Comparison of ENCODE assay signal across 8 cellular contexts in the genomic region with DNA sequence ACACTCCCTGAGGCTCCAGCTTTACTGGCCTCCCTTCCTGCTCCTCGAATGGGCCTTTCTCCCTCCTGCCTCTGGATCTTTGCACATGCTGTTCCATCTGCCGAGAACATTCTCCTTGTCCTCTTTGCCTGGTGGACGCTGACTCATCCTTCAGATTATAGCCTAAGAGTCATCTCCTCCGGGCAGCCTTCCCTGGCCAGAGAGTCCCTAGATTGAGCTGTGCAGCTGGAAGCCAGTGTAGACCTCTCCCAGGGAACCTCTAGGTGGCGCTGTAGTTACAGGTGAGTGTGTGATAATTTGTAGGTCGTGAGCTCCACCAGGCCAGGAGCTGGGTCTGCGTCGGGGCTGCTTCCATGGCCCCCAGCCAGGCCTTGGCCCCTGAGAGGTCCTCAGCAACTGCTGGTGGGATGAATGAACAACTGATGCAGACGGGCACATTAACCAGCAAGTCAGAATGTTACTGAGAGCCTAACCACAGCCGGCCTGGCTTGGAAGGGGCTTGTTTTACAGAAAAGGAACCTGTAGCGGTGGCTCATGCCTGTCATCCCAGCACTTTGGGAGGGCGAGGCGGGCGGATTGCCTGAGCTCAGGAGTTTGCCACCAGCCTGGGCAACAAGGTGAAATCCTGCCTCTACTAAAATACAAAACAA. TPM values are rescaled to one million over a fixed set of nuclear protein-coding genes. Genes with fewer than 3 reads are reported as not detected.
A peak's percentile ranks its signal among the peaks of the same experiment; 100 is the strongest.
DNase-seq lines count a peak whose midpoint lies in the region; ATAC-seq and TF ChIP-seq lines count a peak whose summit lies in the region.

No MANE protein-coding gene starts in this region.

- no peak overlapping the region for H3K4me2 ChIP-seq in KMS-11

- H2AFZ ChIP-seq in KMS-11 (ENCODE audit: low read depth): no peak overlapping the region

- no peaks in the 10 kb centered on the region for H4K20me1 ChIP-seq in KMS-11 (ENCODE audit: insufficient read depth)

- H3K4me3 ChIP-seq in KMS-11 (IDR thresholded peaks at IDR 0.05; ENCODE audit: insufficient read depth, low read depth, low read length) (no peak overlapping the region), heart right ventricle (no peak overlapping the region)

- WGBS in heart right ventricle, 2 donors: 41 to 45% methylated on average over 14 of the region's 14 CpGs

- peak; percentile 68 for TF ChIP-seq CTCF in KMS-11 (conservative IDR thresholded peaks at IDR 0.05; ENCODE audit: low read depth, low read length)
- TF ChIP-seq CTCF in heart right ventricle (IDR thresholded peaks at IDR 0.05): peak in 7 of 9 donors; percentile 24 to 48 (median 41)

- ATAC-seq in heart right ventricle (peak in 1 of 8 donors; percentile 29), HG03378 (IDR thresholded peaks at IDR 0.05; ENCODE audit: unreplicated experiment) (no peak), GM19023 (IDR thresholded peaks at IDR 0.05; ENCODE audit: unreplicated experiment) (no peak)

- H3K4me1 ChIP-seq in KMS-11 (ENCODE audit: low read depth, poor library complexity, severe bottlenecking): peaks cover 5% of the 10 kb centered on the region
- H3K4me1 ChIP-seq in heart right ventricle: no peaks in the 10 kb centered on the region

- no peaks in the 10 kb centered on the region for H3K79me2 ChIP-seq in KMS-11 (ENCODE audit: insufficient read depth, low read depth)

- intact Hi-C loops in heart right ventricle (cut with DNase I): loop anchor here in 2 of 10 donors (10.0 kb wide), 2 partner anchors 488 to 498 kb away; no protein-coding TSS in a partner anchor

- peaks cover 2% of the 10 kb centered on the region; the same call in 1 of the 2 replicates for H3K27me3 ChIP-seq in KMS-11 (ENCODE audit: insufficient read depth, low read depth)
- peaks cover 0 to 54% (median 19%) of the 10 kb centered on the region in 7 donors for H3K27me3 ChIP-seq in heart right ventricle

- H3K27ac ChIP-seq in KMS-11: no peak overlapping the region
- H3K27ac ChIP-seq in heart right ventricle: no peak overlapping the region

- peak; percentile 86 for DNase-seq in EL
- DNase-seq in RPMI7951 (ENCODE audit: low read depth): peak; percentile 73
- peak; percentile 37 for DNase-seq in activated naive CD4-positive, alpha-beta T cell treated with Interleukin-2 at 50 U/mL for 16 hours
- DNase-seq in heart right ventricle: no peak
- peak; percentile 12 for DNase-seq in stimulated activated CD4-positive, alpha-beta T cell treated with anti-CD3 and anti-CD28 coated beads, Interleukin-12 subunit alpha, Interleukin-12 subunit beta, amount 100 ng/mL, for 4 hours

- H3K9ac ChIP-seq in KMS-11: no peak overlapping the region

- no peaks in the 10 kb centered on the region for H3K36me3 ChIP-seq in KMS-11 (ENCODE audit: insufficient read depth)
- H3K36me3 ChIP-seq in heart right ventricle: no peaks in the 10 kb centered on the region

- no peaks in the 10 kb centered on the region for H3K9me3 ChIP-seq in heart right ventricle

RNA-seq across cellular contexts. Expression of a gene that starts 8.7 kb away (rescaled TPM):
- not detected in 2 replicates for total RNA-seq in RPMI7951 (2014; rRNA removed; shearing (Covaris generic))
- not detected for total RNA-seq in heart right ventricle
- polyA plus RNA-seq in heart right ventricle: not detected

RNA-seq across cellular contexts. Expression of a gene that starts 20.8 kb away (rescaled TPM):
- not detected in 2 replicates for total RNA-seq in RPMI7951 (2014; rRNA removed; shearing (Covaris generic))
- 1 to 10 TPM in 1 of 10 donors, under 1 TPM in 7, not detected in 2; 0.19 to 1.2 (median 0.32) TPM for total RNA-seq in heart right ventricle
- under 1 TPM; 0.25 to 0.29 TPM for polyA plus RNA-seq in heart right ventricle

RNA-seq across cellular contexts. Expression of a gene that starts 40.5 kb away (rescaled TPM):
- total RNA-seq in RPMI7951 (2014; rRNA removed; shearing (Covaris generic)): 7.5 and 7.6 TPM in 2 replicates
- under 1 TPM in 5 of 10 donors, not detected in 5; 0.08 to 0.95 (median 0.27) TPM for total RNA-seq in heart right ventricle
- polyA plus RNA-seq in heart right ventricle: under 1 TPM; 0.09 to 0.29 TPM

Comparison
In these comparisons a context has a peak if more than half of its experiments do, and no peak if none do; other contexts are left out.
1. DNase-seq: peak in EL (single experiment), RPMI7951 (single experiment), activated naive CD4-positive, alpha-beta T cell treated with Interleukin-2 at 50 U/mL for 16 hours (single experiment) and stimulated activated CD4-positive, alpha-beta T cell treated with anti-CD3 and anti-CD28 coated beads, Interleukin-12 subunit alpha, Interleukin-12 subunit beta, amount 100 ng/mL, for 4 hours (single experiment); none in heart right ventricle (0 of 2).